Comparison of ENCODE assay signal across 11 cellular contexts in genomic region chr10:116460219-116460618, GRCh38. TPM values are rescaled to one million over a fixed set of nuclear protein-coding genes. Genes with fewer than 3 reads are reported as not detected.
"Had no signal": no experiment of that assay in that cellular context is flagged by ENCODE, and none has a peak within 500 bp of the region (broad histone marks: within the 10 kb centered on the region; RNA-seq: fewer than 3 reads in every experiment).

No MANE protein-coding gene starts in this region.

- H2AFZ ChIP-seq: GM23248, GM23338 had no signal

- H3K4me1 ChIP-seq: HAP-1 had no signal

- FAIRE-seq: H1, H54 had no signal

- H3K27ac ChIP-seq: GM23248 had no signal

- H3K4me3 Mint-ChIP-seq: GM23338, H9, HFFc6 had no signal

- H3K9me3 ChIP-seq: HAP-1 had no signal

- H3K4me2 ChIP-seq: GM23338 had no signal

- H3K4me3 ChIP-seq: GM23248, GM23338, HAP-1 had no signal

- H3K27ac Mint-ChIP-seq: GM23338, HFFc6 had no signal

- H3K36me3 ChIP-seq: HAP-1 had no signal

- DNase-seq: GM23248, H7, H9, HCEC 1CT, HFFc6 had no signal

- ATAC-seq: GM23338, HCT116 had no signal

- H3K9ac ChIP-seq: GM23248 had no signal

RNA-seq across cellular contexts. Expression of gene PNLIPRP3, which starts 32.6 kb away (rescaled TPM):
- total RNA-seq: GM23248, GM23338, H1, H4, H7, H9, HFFc6 had no signal
- polyA plus RNA-seq: GM23248, GM23338, H1 had no signal
